22 cellular contexts compared by ENCODE assay signal in the genomic region with DNA sequence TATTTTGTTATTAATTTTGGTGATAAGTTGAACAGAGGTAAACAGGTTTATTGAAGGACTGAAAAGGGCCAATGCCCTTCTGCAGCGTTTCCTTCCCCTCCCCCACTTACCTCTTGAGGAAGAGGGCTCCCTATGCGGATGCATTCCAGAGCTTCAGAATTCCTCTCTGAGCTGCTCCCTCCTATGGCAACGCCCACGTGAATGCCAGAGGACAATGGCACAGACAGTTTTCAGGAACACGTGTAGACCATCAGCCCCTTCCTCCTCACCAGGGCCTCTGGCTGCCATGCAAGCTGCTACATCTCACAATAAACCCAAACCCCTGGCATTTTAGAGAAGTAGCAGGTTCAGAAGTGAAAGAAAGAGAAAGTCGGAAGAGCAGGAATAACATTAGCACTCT.
A peak's percentile ranks its signal among the peaks of the same experiment; 100 is the strongest.
DNase-seq lines count a peak whose midpoint lies in the region; ATAC-seq and TF ChIP-seq lines count a peak whose summit lies in the region.
"Had no signal": no experiment of that assay in that cellular context is flagged by ENCODE, and none has a peak within 500 bp of the region (broad histone marks: within the 10 kb centered on the region; RNA-seq: fewer than 3 reads in every experiment).

No MANE protein-coding gene starts in this region.

- H3K9ac ChIP-seq in HUES48 (ENCODE audit: low read depth, low read length) = peak overlapping the region; percentile 49; the same call in 1 of the 2 replicates
- H3K9ac ChIP-seq: parathyroid adenoma had no signal

- H3K27me3 ChIP-seq in Caco-2 (replicated peaks; ENCODE audit: control insufficient read depth, insufficient read depth, low read length) = no peaks in the 10 kb centered on the region
- H3K27me3 ChIP-seq in HUES48 (ENCODE audit: control insufficient read depth, insufficient read depth, low read length) = peaks cover 7% of the 10 kb centered on the region; the same call in 1 of the 2 replicates
- no peaks in the 10 kb centered on the region for H3K27me3 ChIP-seq in hepatocyte
- no peaks in the 10 kb centered on the region for H3K27me3 ChIP-seq in lower lobe of right lung (ENCODE audit: low read depth)
- H3K27me3 ChIP-seq: sigmoid colon, suprapubic skin had no signal

- no peak for ATAC-seq in lower lobe of right lung
- ATAC-seq: A549; activated CD8-positive, alpha-beta memory T cell treated with anti-CD3 and anti-CD28 coated beads, Interleukin-2, amount 10 ng/mL, durations not matched to agents 7 days and 5 days; effector memory CD8-positive, alpha-beta T cell had no signal

- H3K27ac ChIP-seq in HUES48 (ENCODE audit: low read depth, low read length) (peak overlapping the region; percentile 52), hepatocyte (no peak overlapping the region), lower lobe of right lung (no peak overlapping the region)
- H3K27ac ChIP-seq: A549, parathyroid adenoma, sigmoid colon, SK-N-MC, suprapubic skin had no signal

- H3K4me1 ChIP-seq in Caco-2 = no peaks in the 10 kb centered on the region
- peaks cover 21% of the 10 kb centered on the region for H3K4me1 ChIP-seq in HUES48 (ENCODE audit: control insufficient read depth, insufficient read depth, low read length)
- no peaks in the 10 kb centered on the region for H3K4me1 ChIP-seq in hepatocyte (ENCODE audit: insufficient read depth)
- H3K4me1 ChIP-seq in lower lobe of right lung = no peaks in the 10 kb centered on the region
- H3K4me1 ChIP-seq: A549, parathyroid adenoma, sigmoid colon, suprapubic skin had no signal

- DNase-seq in Caco-2 (peak; percentile 1 to 29), hepatocyte (ENCODE audit: low spot score) (peak; percentile 13), mesothelial cell of epicardium (ENCODE audit: low spot score in 2 of 2, unreplicated experiment in 2 of 2) (peak in 1 of 2 experiments; percentile 37), NCI-H446 (lab: John Stamatoyannopoulos, UW) (no peak), lower lobe of right lung (no peak), SK-N-DZ (ENCODE audit: low spot score) (no peak)
- no peak for DNase-seq in activated CD4-positive, alpha-beta memory T cell treated with anti-CD3 and anti-CD28 coated beads, Interleukin-2, amount 10 ng/mL, durations not matched to agents 7 days and 5 days
- DNase-seq: activated CD8-positive, alpha-beta memory T cell treated with anti-CD3 and anti-CD28 coated beads, Interleukin-2, amount 10 ng/mL, durations not matched to agents 7 days and 5 days; C1 segment of cervical spinal cord; effector memory CD8-positive, alpha-beta T cell; GF-D8; naive B cell; NCI-H187; sigmoid colon had no signal

- H3K27ac Mint-ChIP-seq in Caco-2 (ENCODE audit: unreplicated experiment) (no peak overlapping the region), mesothelial cell of epicardium (peak overlapping the region; percentile 92)
- H3K27ac Mint-ChIP-seq in activated CD4-positive, alpha-beta memory T cell treated with anti-CD3 and anti-CD28 coated beads, Interleukin-2, amount 10 ng/mL, durations not matched to agents 7 days and 5 days = no peak overlapping the region
- H3K27ac Mint-ChIP-seq: activated CD8-positive, alpha-beta memory T cell treated with anti-CD3 and anti-CD28 coated beads, Interleukin-2, amount 10 ng/mL, durations not matched to agents 7 days and 5 days; activated naive CD8-positive, alpha-beta T cell; activated T-helper 1 cell treated with anti-CD3 and anti-CD28 coated beads, Interleukin-12 subunit alpha, Interleukin-12 subunit beta, Interleukin-2, Interleukin-4 antibody, amounts not matched to agents 30 ng/mL and 10 ng/mL and 1 ng/mL, durations not matched to agents 14 hours and 24 hours and 36 hours; effector memory CD8-positive, alpha-beta T cell; T-helper 2 cell treated with Interferon-gamma antibody and Interleukin-4, amounts not matched to agents 5 μg/mL and 100 μg/mL, for 36 hours had no signal

- H3K36me3 Mint-ChIP-seq in Caco-2 (ENCODE audit: insufficient read depth, unreplicated experiment) = no peaks in the 10 kb centered on the region
- H3K36me3 Mint-ChIP-seq in mesothelial cell of epicardium = no peaks in the 10 kb centered on the region
- H3K36me3 Mint-ChIP-seq in activated CD4-positive, alpha-beta memory T cell treated with anti-CD3 and anti-CD28 coated beads, Interleukin-2, amount 10 ng/mL, durations not matched to agents 7 days and 5 days (ENCODE audit: low read depth) = no peaks in the 10 kb centered on the region
- H3K36me3 Mint-ChIP-seq: activated CD8-positive, alpha-beta memory T cell treated with anti-CD3 and anti-CD28 coated beads, Interleukin-2, amount 10 ng/mL, durations not matched to agents 7 days and 5 days; activated naive CD8-positive, alpha-beta T cell; naive B cell had no signal

- TF ChIP-seq CTCF in Caco-2 (IDR thresholded peaks at IDR 0.05; ENCODE audit: insufficient read depth in 1 of 2, low read depth in 1 of 2, low read length in 1 of 2, severe bottlenecking in 1 of 2, unreplicated experiment in 1 of 2) (no peak), hepatocyte (IDR thresholded peaks at IDR 0.05; ENCODE audit: poor library complexity) (no peak), mesothelial cell of epicardium (IDR thresholded peaks at IDR 0.05; ENCODE audit: unreplicated experiment) (no peak), lower lobe of right lung (IDR thresholded peaks at IDR 0.05) (no peak)

- H3K36me3 ChIP-seq in Caco-2 (ENCODE audit: control insufficient read depth, insufficient read depth, low read length) (no peaks in the 10 kb centered on the region), HUES48 (ENCODE audit: control insufficient read depth, insufficient read depth, low read length) (no peaks in the 10 kb centered on the region), hepatocyte (replicated peaks; ENCODE audit: insufficient read depth, low read depth) (no peaks in the 10 kb centered on the region), lower lobe of right lung (no peaks in the 10 kb centered on the region)
- H3K36me3 ChIP-seq: sigmoid colon, suprapubic skin had no signal

- no peak overlapping the region for H3K4me2 ChIP-seq in hepatocyte
- H3K4me2 ChIP-seq: A549 had no signal

- no TSS peak for BruUV-seq in Caco-2 (replicated peaks; lab: Mats Ljungman, UMichigan)

- CTCF ChIA-PET in Caco-2 (lab: Charles Lee) = no interaction called here
- CTCF ChIA-PET in activated CD4-positive, alpha-beta memory T cell treated with anti-CD3 and anti-CD28 coated beads, Interleukin-2, amount 10 ng/mL, durations not matched to agents 7 days and 5 days (lab: Charles Lee) = no interaction called here

- H3K4me1 Mint-ChIP-seq in Caco-2 (ENCODE audit: low read depth, unreplicated experiment) (peaks cover 6% of the 10 kb centered on the region), mesothelial cell of epicardium (peaks cover 7% of the 10 kb centered on the region)
- H3K4me1 Mint-ChIP-seq in activated CD4-positive, alpha-beta memory T cell treated with anti-CD3 and anti-CD28 coated beads, Interleukin-2, amount 10 ng/mL, durations not matched to agents 7 days and 5 days = no peaks in the 10 kb centered on the region
- H3K4me1 Mint-ChIP-seq: activated CD8-positive, alpha-beta memory T cell treated with anti-CD3 and anti-CD28 coated beads, Interleukin-2, amount 10 ng/mL, durations not matched to agents 7 days and 5 days; naive B cell had no signal

- H3K4me3 ChIP-seq in Caco-2 (ENCODE audit: low read depth, low read length) (no peak overlapping the region), HUES48 (ENCODE audit: low read depth, low read length) (no peak overlapping the region), hepatocyte (no peak overlapping the region), lower lobe of right lung (no peak overlapping the region)
- H3K4me3 ChIP-seq: A549, sigmoid colon, SK-N-MC, suprapubic skin had no signal

- intact Hi-C loops in Caco-2 (cut with micrococcal nuclease; ENCODE audit: unreplicated experiment) (loop anchor here (5.0 kb wide), 1 partner anchor 180 kb away; no protein-coding TSS in a partner anchor), lower lobe of right lung (cut with DNase I) (no loop called here)

- POLR2A ChIA-PET in Caco-2 (lab: Charles Lee) = no interaction called here
- POLR2A ChIA-PET in activated CD4-positive, alpha-beta memory T cell treated with anti-CD3 and anti-CD28 coated beads, Interleukin-2, amount 10 ng/mL, durations not matched to agents 7 days and 5 days (lab: Charles Lee) = no interaction called here

- H3K27me3 Mint-ChIP-seq in Caco-2 (ENCODE audit: insufficient read depth, unreplicated experiment) = no peaks in the 10 kb centered on the region
- peaks cover 10% of the 10 kb centered on the region for H3K27me3 Mint-ChIP-seq in mesothelial cell of epicardium (ENCODE audit: low read depth)
- no peaks in the 10 kb centered on the region for H3K27me3 Mint-ChIP-seq in activated CD4-positive, alpha-beta memory T cell treated with anti-CD3 and anti-CD28 coated beads, Interleukin-2, amount 10 ng/mL, durations not matched to agents 7 days and 5 days
- H3K27me3 Mint-ChIP-seq: activated CD8-positive, alpha-beta memory T cell treated with anti-CD3 and anti-CD28 coated beads, Interleukin-2, amount 10 ng/mL, durations not matched to agents 7 days and 5 days; activated naive CD8-positive, alpha-beta T cell; effector memory CD8-positive, alpha-beta T cell; naive B cell had no signal

- H3K4me3 Mint-ChIP-seq in Caco-2 (ENCODE audit: unreplicated experiment) (no peak overlapping the region), mesothelial cell of epicardium (no peak overlapping the region)
- no peak overlapping the region for H3K4me3 Mint-ChIP-seq in activated CD4-positive, alpha-beta memory T cell treated with anti-CD3 and anti-CD28 coated beads, Interleukin-2, amount 10 ng/mL, durations not matched to agents 7 days and 5 days
- H3K4me3 Mint-ChIP-seq: activated CD8-positive, alpha-beta memory T cell treated with anti-CD3 and anti-CD28 coated beads, Interleukin-2, amount 10 ng/mL, durations not matched to agents 7 days and 5 days; activated naive CD8-positive, alpha-beta T cell; activated T-helper 1 cell treated with anti-CD3 and anti-CD28 coated beads, Interleukin-12 subunit alpha, Interleukin-12 subunit beta, Interleukin-2, Interleukin-4 antibody, amounts not matched to agents 30 ng/mL and 10 ng/mL and 1 ng/mL, durations not matched to agents 14 hours and 24 hours and 36 hours; effector memory CD8-positive, alpha-beta T cell; T-helper 2 cell treated with Interferon-gamma antibody and Interleukin-4, amounts not matched to agents 5 μg/mL and 100 μg/mL, for 36 hours had no signal

- H3K9me3 Mint-ChIP-seq in Caco-2 (ENCODE audit: unreplicated experiment) (no peaks in the 10 kb centered on the region), mesothelial cell of epicardium (no peaks in the 10 kb centered on the region)
- no peaks in the 10 kb centered on the region for H3K9me3 Mint-ChIP-seq in activated CD4-positive, alpha-beta memory T cell treated with anti-CD3 and anti-CD28 coated beads, Interleukin-2, amount 10 ng/mL, durations not matched to agents 7 days and 5 days
- H3K9me3 Mint-ChIP-seq: activated T-helper 1 cell treated with anti-CD3 and anti-CD28 coated beads, Interleukin-12 subunit alpha, Interleukin-12 subunit beta, Interleukin-2, Interleukin-4 antibody, amounts not matched to agents 30 ng/mL and 10 ng/mL and 1 ng/mL, durations not matched to agents 14 hours and 24 hours and 36 hours; effector memory CD8-positive, alpha-beta T cell; T-helper 2 cell treated with Interferon-gamma antibody and Interleukin-4, amounts not matched to agents 5 μg/mL and 100 μg/mL, for 36 hours had no signal

- H2AFZ ChIP-seq in hepatocyte = no peak overlapping the region
- H2AFZ ChIP-seq: parathyroid adenoma had no signal

- no peaks in the 10 kb centered on the region for H3K9me2 ChIP-seq in hepatocyte (replicated peaks; ENCODE audit: insufficient read depth)

- no peaks in the 10 kb centered on the region for H4K20me1 ChIP-seq in hepatocyte (ENCODE audit: insufficient read depth, poor library complexity, severe bottlenecking)

- 34% methylated on average over 6 of the region's 6 CpGs for WGBS in hepatocyte (ENCODE audit: low lambda C conversion rate, missing lambda C conversion rate)

- no peaks in the 10 kb centered on the region for H3K9me3 ChIP-seq in Caco-2
- no peaks in the 10 kb centered on the region for H3K9me3 ChIP-seq in HUES48 (ENCODE audit: control insufficient read depth, insufficient read depth, low read length)
- H3K9me3 ChIP-seq in hepatocyte (ENCODE audit: low read depth) = no peaks in the 10 kb centered on the region
- H3K9me3 ChIP-seq in lower lobe of right lung = no peaks in the 10 kb centered on the region
- H3K9me3 ChIP-seq: A549, sigmoid colon, suprapubic skin had no signal

- H3K79me2 ChIP-seq in hepatocyte = no peaks in the 10 kb centered on the region
- H3K79me2 ChIP-seq: parathyroid adenoma had no signal

Comparison
In these comparisons a context has a peak if more than half of its experiments do, and no peak if none do; other contexts are left out.
1. DNase-seq: peak in Caco-2 (2 of 2) and hepatocyte (single experiment); none in activated CD4-positive, alpha-beta memory T cell treated with anti-CD3 and anti-CD28 coated beads, Interleukin-2, amount 10 ng/mL, durations not matched to agents 7 days and 5 days (single experiment), NCI-H446 (0 of 2), lower lobe of right lung (single experiment) and SK-N-DZ (single experiment).